In genomic region chr4:86960557-86960959, GRCh38 we compare ENCODE assay signal across 13 cellular contexts. TPM values are rescaled to one million over a fixed set of nuclear protein-coding genes. Genes with fewer than 3 reads are reported as not detected.
A peak's percentile ranks its signal among the peaks of the same experiment; 100 is the strongest.
DNase-seq lines count a peak whose midpoint lies in the region; ATAC-seq, FAIRE-seq and TF ChIP-seq lines count a peak whose summit lies in the region.
"Had no signal": no experiment of that assay in that cellular context is flagged by ENCODE, and none has a peak within 500 bp of the region (broad histone marks: within the 10 kb centered on the region; RNA-seq: fewer than 3 reads in every experiment).

No MANE protein-coding gene starts in this region.

- CTCF ChIA-PET in A549 (lab: Yijun Ruan, JAX), result interaction anchor here (1.3 to 2.0 kb wide), 2 partner anchors 9 to 38 kb away, joined by 5 to 6 read pairs; no protein-coding TSS in a partner anchor

- no peaks in the 10 kb centered on the region for H3K9me3 Mint-ChIP-seq in memory B cell
- H3K9me3 Mint-ChIP-seq: activated naive CD4-positive, alpha-beta T cell treated with anti-CD3 and anti-CD28 coated beads, Interleukin-2, amount 50 U/mL, for 24 hours had no signal

- peak overlapping the region; percentile 76 for H3K27ac Mint-ChIP-seq in memory B cell
- H3K27ac Mint-ChIP-seq: activated naive CD4-positive, alpha-beta T cell treated with anti-CD3 and anti-CD28 coated beads, Interleukin-2, amount 50 U/mL, for 24 hours had no signal

- ATAC-seq in A549, result peak in 1 of 2 experiments; percentile 49; a peak in 3 of 6 replicates
- no peak for ATAC-seq in memory B cell (ENCODE audit: low read depth)
- ATAC-seq in GM18873 (IDR thresholded peaks at IDR 0.05; ENCODE audit: low FRiP score, unreplicated experiment), result no peak

- TF ChIP-seq EP300 in A549 (IDR thresholded peaks at IDR 0.05), result no peak

- no peaks in the 10 kb centered on the region for H3K27me3 Mint-ChIP-seq in memory B cell
- H3K27me3 Mint-ChIP-seq: activated naive CD4-positive, alpha-beta T cell treated with anti-CD3 and anti-CD28 coated beads, Interleukin-2, amount 50 U/mL, for 24 hours had no signal

- H3K9me3 ChIP-seq in A549, result no peaks in the 10 kb centered on the region
- no peaks in the 10 kb centered on the region for H3K9me3 ChIP-seq in ectodermal cell (ENCODE audit: control insufficient read depth, low read length)

- no peak overlapping the region for H3K4me3 Mint-ChIP-seq in memory B cell
- H3K4me3 Mint-ChIP-seq: activated naive CD4-positive, alpha-beta T cell treated with anti-CD3 and anti-CD28 coated beads, Interleukin-2, amount 50 U/mL, for 24 hours had no signal

- 29% methylated on average over 2 of the region's 2 CpGs for WGBS in A549 (ENCODE audit: missing lambda C conversion rate)
- WGBS in ectodermal cell, 2 experiments, result 5 to 11% methylated on average over 2 of the region's 2 CpGs

- H3K27ac ChIP-seq in A549 (peak overlapping the region in 1 of 2 experiments; percentile 58; a peak in 3 of 6 replicates), ectodermal cell (ENCODE audit: insufficient read depth, low read depth, low read length, poor library complexity, severe bottlenecking) (peak overlapping the region; percentile 92)

- no peak for DNase-seq in A549 (ENCODE audit: low read depth in 1 of 2, low spot score in 1 of 2)
- peak; percentile 35 for DNase-seq in HuH-7 (ENCODE audit: low spot score)
- no peak for DNase-seq in memory B cell (ENCODE audit: low spot score in 2 of 2)
- no peak for DNase-seq in cerebellum (ENCODE audit: low spot score)
- no peak for DNase-seq in NCI-H128 (lab: John Stamatoyannopoulos, UW; ENCODE audit: unreplicated experiment)
- no peak for DNase-seq in NCI-H2029 treated with DMSO at 0.1 percent for 48 hours (lab: John Stamatoyannopoulos, UW)
- DNase-seq: C1 segment of cervical spinal cord; NCI-H2029; stimulated activated CD4-positive, alpha-beta T cell treated with anti-CD3 and anti-CD28 coated beads, Interleukin-2, amount 100 ng/mL, for 24 hours; T-helper 1 cell had no signal

- H3K4me1 Mint-ChIP-seq in memory B cell, result peaks cover 28% of the 10 kb centered on the region

- no peaks in the 10 kb centered on the region for H3K36me3 ChIP-seq in ectodermal cell (ENCODE audit: control insufficient read depth, insufficient read depth, low read length)

- H3K36me3 Mint-ChIP-seq in memory B cell, result peaks cover 7% of the 10 kb centered on the region

- no peak for TF ChIP-seq CTCF in A549 (IDR thresholded peaks at IDR 0.05)

- no peaks in the 10 kb centered on the region for H3K27me3 ChIP-seq in ectodermal cell (ENCODE audit: control insufficient read depth, insufficient read depth, low read length, poor library complexity, severe bottlenecking)

- peak overlapping the region; percentile 51 for H3K4me2 ChIP-seq in A549

- H3K4me1 ChIP-seq in A549 (peaks cover 82% of the 10 kb centered on the region), ectodermal cell (ENCODE audit: control insufficient read depth, insufficient read depth, low read length) (peaks cover 51% of the 10 kb centered on the region)

- H3K4me3 ChIP-seq in A549, result no peak overlapping the region
- H3K4me3 ChIP-seq in ectodermal cell (ENCODE audit: insufficient read depth, low read depth, low read length), result no peak overlapping the region

- FAIRE-seq in A549 (lab: Jason Lieb, UNC), result no peak

- TF ChIP-seq POLR2A in A549 (IDR thresholded peaks at IDR 0.05; ENCODE audit: low read length), result no peak

- TF ChIP-seq RAD21 in A549 (conservative IDR thresholded peaks at IDR 0.05 in 1 of 2, IDR thresholded peaks at IDR 0.05 in 1 of 2), result no peak

- POLR2A ChIA-PET in A549 (lab: Yijun Ruan, JAX), result interaction anchor here (1.0 kb wide), 1 partner anchor 46 kb away, joined by 3 read pairs; no protein-coding TSS in a partner anchor

TF ChIP-seq in A549, 52 proteins besides CTCF, POLR2A, EP300 and RAD21:
- TF ChIP-seq, protein P1, sequence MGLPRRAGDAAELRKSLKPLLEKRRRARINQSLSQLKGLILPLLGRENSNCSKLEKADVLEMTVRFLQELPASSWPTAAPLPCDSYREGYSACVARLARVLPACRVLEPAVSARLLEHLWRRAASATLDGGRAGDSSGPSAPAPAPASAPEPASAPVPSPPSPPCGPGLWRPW (IDR thresholded peaks at IDR 0.05), result no peak
- TF ChIP-seq FOSL2 (IDR thresholded peaks at IDR 0.05) (no peak), FOSL2 (CRISPR knock-in tag; IDR thresholded peaks at IDR 0.05) (no peak), CEBPB (IDR thresholded peaks at IDR 0.05) (no peak), JUN (IDR thresholded peaks at IDR 0.05) (no peak)
- TF ChIP-seq, protein P2, sequence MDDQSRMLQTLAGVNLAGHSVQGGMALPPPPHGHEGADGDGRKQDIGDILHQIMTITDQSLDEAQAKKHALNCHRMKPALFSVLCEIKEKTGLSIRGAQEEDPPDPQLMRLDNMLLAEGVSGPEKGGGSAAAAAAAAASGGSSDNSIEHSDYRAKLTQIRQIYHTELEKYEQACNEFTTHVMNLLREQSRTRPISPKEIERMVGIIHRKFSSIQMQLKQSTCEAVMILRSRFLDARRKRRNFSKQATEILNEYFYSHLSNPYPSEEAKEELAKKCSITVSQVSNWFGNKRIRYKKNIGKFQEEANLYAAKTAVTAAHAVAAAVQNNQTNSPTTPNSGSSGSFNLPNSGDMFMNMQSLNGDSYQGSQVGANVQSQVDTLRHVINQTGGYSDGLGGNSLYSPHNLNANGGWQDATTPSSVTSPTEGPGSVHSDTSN (IDR thresholded peaks at IDR 0.05), result no peak

RNA-seq across cellular contexts. Expression of gene AFF1, which starts 25.7 kb away (rescaled TPM):
- 15.4 and 29.8 TPM in 2 replicates for polyA plus RNA-seq in A549 (2011; rRNA removed)
- polyA plus RNA-seq in A549 (2012; cell fraction: cytosol; rRNA removed), result 4.5 and 5.5 TPM in 2 replicates
- 3.8 and 7.8 TPM in 2 replicates for polyA plus RNA-seq in A549 (2012; cell fraction: nucleus; rRNA removed)
- 11.3 to 13.7 TPM (median 12.2 TPM) in 3 replicates for polyA plus RNA-seq in A549 (2017; fragmentation: RNase III; extraction: RNeasy Plus Mini Kit Qiagen cat#74134 plus additional on column Dnase treatment)
- 55.6 and 59.6 TPM in 2 replicates for polyA minus RNA-seq in A549 (2011; rRNA and poly(A)+ RNA removed)
- 55.3 TPM for polyA plus RNA-seq in ectodermal cell (2013, experiment 1 of 4)
- 53.6 TPM for polyA plus RNA-seq in ectodermal cell (2013, experiment 2 of 4)
- 36.1 TPM for polyA plus RNA-seq in ectodermal cell (2013, experiment 3 of 4)
- 42.4 TPM for polyA plus RNA-seq in ectodermal cell (2013, experiment 4 of 4)
- 15.5 TPM for total RNA-seq in cerebellum
